In genomic region chr15:64845183-64845611, GRCh38 we compare ENCODE assay signal across 9 cellular contexts. TPM values are rescaled to one million over a fixed set of nuclear protein-coding genes. Genes with fewer than 3 reads are reported as not detected.
A peak's percentile ranks its signal among the peaks of the same experiment; 100 is the strongest.
DNase-seq lines count a peak whose midpoint lies in the region; ATAC-seq and TF ChIP-seq lines count a peak whose summit lies in the region.
"Had no signal": no experiment of that assay in that cellular context is flagged by ENCODE, and none has a peak within 500 bp of the region (broad histone marks: within the 10 kb centered on the region; RNA-seq: fewer than 3 reads in every experiment).

No MANE protein-coding gene starts in this region.

- no peak overlapping the region for H2BK5ac ChIP-seq in mesenchymal stem cell (ENCODE audit: low read depth, low read length, poor library complexity, severe bottlenecking)

- no peak overlapping the region for H2BK120ac ChIP-seq in mesenchymal stem cell (ENCODE audit: low read depth, low read length)

- no peaks in the 10 kb centered on the region for H3K27me3 Mint-ChIP-seq in activated T-cell treated with anti-CD3 and anti-CD28 coated beads, Interleukin-2, amount 50 U/mL, for 72 hours (ENCODE audit: low read depth)
- H3K27me3 Mint-ChIP-seq in MCF 10A (ENCODE audit: insufficient read depth, unreplicated experiment) = no peaks in the 10 kb centered on the region

- H2AFZ ChIP-seq in mesenchymal stem cell (ENCODE audit: low read depth, low read length) = no peak overlapping the region

- ATAC-seq in activated T-cell treated with anti-CD3 and anti-CD28 coated beads, Interleukin-2, amount 50 U/mL, for 72 hours (replicated peaks in 1 of 2) = no peak
- peak; percentile 3 for ATAC-seq in upper lobe of right lung
- no peak for ATAC-seq in HG03135 (IDR thresholded peaks at IDR 0.05; ENCODE audit: unreplicated experiment)

- DNase-seq in activated T-cell treated with anti-CD3 and anti-CD28 coated beads, Interleukin-2, amount 50 U/mL, for 72 hours = no peak
- DNase-seq in activated T-cell treated with anti-CD3 and anti-CD28 coated beads, Interleukin-2, amount 50 U/mL, for 1 hour = no peak
- no peak for DNase-seq in MCF 10A (ENCODE audit: unreplicated experiment)
- no peak for DNase-seq in mesenchymal stem cell
- DNase-seq in upper lobe of right lung = no peak
- no peak for DNase-seq in stimulated activated naive CD4-positive, alpha-beta T cell treated with Interleukin-2 at 50 U/mL for 16 hours (lab: John Stamatoyannopoulos, UW)
- no peak for DNase-seq in NCI-H1436 treated with DMSO at 0.1 percent for 48 hours (lab: John Stamatoyannopoulos, UW)
- DNase-seq: EL had no signal

- no peak overlapping the region for H3K23ac ChIP-seq in mesenchymal stem cell (ENCODE audit: low read length in 2 of 2)

- intact Hi-C loops in MCF 10A (cut with micrococcal nuclease) (no loop called here), upper lobe of right lung (cut with DNase I) (no loop called here)

- H3K36me3 Mint-ChIP-seq in activated T-cell treated with anti-CD3 and anti-CD28 coated beads, Interleukin-2, amount 50 U/mL, for 72 hours (ENCODE audit: insufficient read depth in 2 of 2) = peaks cover 4 to 10% of the 10 kb centered on the region in 2 donors
- H3K36me3 Mint-ChIP-seq in MCF 10A (ENCODE audit: insufficient read depth, unreplicated experiment) = peaks cover 6% of the 10 kb centered on the region

- CTCF ChIA-PET in MCF 10A (lab: Yijun Ruan, JAX) = no interaction called here

- H3K27ac ChIP-seq in mesenchymal stem cell (ENCODE audit: low read length, poor library complexity, severe bottlenecking) (peak overlapping the region; percentile 15), upper lobe of right lung (peak overlapping the region; percentile 95)

- H3K4me1 ChIP-seq in mesenchymal stem cell (ENCODE audit: control insufficient read depth, insufficient read depth, low read depth, low read length) (peaks cover 40% of the 10 kb centered on the region), upper lobe of right lung (peaks cover 44% of the 10 kb centered on the region)

- H3K36me3 ChIP-seq in mesenchymal stem cell (ENCODE audit: control insufficient read depth in 1 of 2, insufficient read depth in 2 of 2, low read depth in 1 of 2, low read length in 2 of 2) (peaks cover 4 to 31% of the 10 kb centered on the region in 2 experiments), upper lobe of right lung (peaks cover 27% of the 10 kb centered on the region)

- H2AK5ac ChIP-seq in mesenchymal stem cell (ENCODE audit: low read length, severe bottlenecking) = no peak overlapping the region

- H3K4me3 Mint-ChIP-seq in activated T-cell treated with anti-CD3 and anti-CD28 coated beads, Interleukin-2, amount 50 U/mL, for 72 hours = peak overlapping the region; percentile 81 to 96
- H3K4me3 Mint-ChIP-seq in MCF 10A (ENCODE audit: unreplicated experiment) = no peak overlapping the region

- H3K9me3 ChIP-seq in mesenchymal stem cell (ENCODE audit: control insufficient read depth, low read length) = no peaks in the 10 kb centered on the region
- H3K9me3 ChIP-seq in upper lobe of right lung = no peaks in the 10 kb centered on the region

- WGBS in mesenchymal stem cell = 42% methylated on average over 2 of the region's 2 CpGs

- peak overlapping the region; percentile 95 for H3K9ac ChIP-seq in mesenchymal stem cell (ENCODE audit: low read length)

- POLR2A ChIA-PET in MCF 10A (lab: Yijun Ruan, JAX) = interaction anchor here (0.6 kb wide), 1 partner anchor 186 kb away, joined by 3 read pairs; no protein-coding TSS in a partner anchor

- no peak overlapping the region for H4K8ac ChIP-seq in mesenchymal stem cell (ENCODE audit: low read length)

- no peak overlapping the region for H3K14ac ChIP-seq in mesenchymal stem cell (ENCODE audit: low read length in 2 of 2)

- H3K9me3 Mint-ChIP-seq in activated T-cell treated with anti-CD3 and anti-CD28 coated beads, Interleukin-2, amount 50 U/mL, for 72 hours = no peaks in the 10 kb centered on the region
- no peaks in the 10 kb centered on the region for H3K9me3 Mint-ChIP-seq in MCF 10A (ENCODE audit: unreplicated experiment)

- BruUV-seq in MCF 10A (replicated peaks; lab: Mats Ljungman, UMichigan) = no TSS peak

- H2BK15ac ChIP-seq in mesenchymal stem cell (ENCODE audit: low read depth, poor library complexity, severe bottlenecking) = no peak overlapping the region

- peaks cover 52% of the 10 kb centered on the region for H3K4me1 Mint-ChIP-seq in activated T-cell treated with anti-CD3 and anti-CD28 coated beads, Interleukin-2, amount 50 U/mL, for 72 hours (ENCODE audit: low read depth)
- peaks cover 19% of the 10 kb centered on the region for H3K4me1 Mint-ChIP-seq in MCF 10A (ENCODE audit: insufficient read depth, unreplicated experiment)

- H2BK12ac ChIP-seq in mesenchymal stem cell (ENCODE audit: low read length in 2 of 2) = no peak overlapping the region

- H3K4me3 ChIP-seq in mesenchymal stem cell (ENCODE audit: insufficient read depth in 1 of 2, low read depth in 1 of 2, low read length in 2 of 2) (peak overlapping the region in 1 of 2 experiments; percentile 99), upper lobe of right lung (peak overlapping the region; percentile 87)

- TF ChIP-seq CTCF in MCF 10A (IDR thresholded peaks at IDR 0.05; ENCODE audit: unreplicated experiment) (no peak), upper lobe of right lung (IDR thresholded peaks at IDR 0.05) (no peak)

- peak overlapping the region; percentile 75 for H3K27ac Mint-ChIP-seq in activated T-cell treated with anti-CD3 and anti-CD28 coated beads, Interleukin-2, amount 50 U/mL, for 72 hours
- H3K27ac Mint-ChIP-seq in MCF 10A (ENCODE audit: low read depth, unreplicated experiment) = peak overlapping the region; percentile 29

- peak overlapping the region in 1 of 2 experiments; percentile 30 for H3K18ac ChIP-seq in mesenchymal stem cell (ENCODE audit: low read depth in 1 of 2, low read length in 2 of 2)

- H3K27me3 ChIP-seq in mesenchymal stem cell (ENCODE audit: control insufficient read depth in 1 of 2, insufficient read depth in 1 of 2, low read length in 2 of 2) (no peaks in the 10 kb centered on the region), upper lobe of right lung (no peaks in the 10 kb centered on the region)

- H3K79me1 ChIP-seq in mesenchymal stem cell (replicated peaks; ENCODE audit: low read length, poor library complexity, severe bottlenecking) = peaks cover 27% of the 10 kb centered on the region

- no peak overlapping the region for H4K91ac ChIP-seq in mesenchymal stem cell (ENCODE audit: low read length)

- no peak overlapping the region for H3K4ac ChIP-seq in mesenchymal stem cell (ENCODE audit: low read depth in 1 of 2, low read length in 2 of 2)

- H3K4me2 ChIP-seq in mesenchymal stem cell (ENCODE audit: low read length, poor library complexity, severe bottlenecking) = peak overlapping the region; percentile 18

RNA-seq across cellular contexts. Expression of gene PLEKHO2, which starts 3.5 kb away (rescaled TPM):
- 10 to 100 TPM; 14.3 to 15.3 TPM for total RNA-seq in activated T-cell treated with anti-CD3 and anti-CD28 coated beads, Interleukin-2, amount 50 U/mL, for 72 hours
- total RNA-seq in MCF 10A (2022) = 2.0 and 2.7 TPM in 2 replicates
- 16.3 TPM for polyA plus RNA-seq in mesenchymal stem cell (2013, experiment 1 of 2)
- 17.0 TPM for polyA plus RNA-seq in mesenchymal stem cell (2013, experiment 2 of 2)
- 62.8 TPM for total RNA-seq in upper lobe of right lung

RNA-seq across cellular contexts. Expression of gene PIF1, which starts 19.8 kb away (rescaled TPM):
- 10 to 100 TPM; 33.3 to 39.7 TPM for total RNA-seq in activated T-cell treated with anti-CD3 and anti-CD28 coated beads, Interleukin-2, amount 50 U/mL, for 72 hours
- total RNA-seq in MCF 10A (2022) = 8.1 and 13.4 TPM in 2 replicates
- polyA plus RNA-seq in mesenchymal stem cell (2013, experiment 1 of 2) = 0.94 TPM
- 1.0 TPM for polyA plus RNA-seq in mesenchymal stem cell (2013, experiment 2 of 2)
- 0.67 TPM for total RNA-seq in upper lobe of right lung
